Comparison of ENCODE assay signal across 8 cellular contexts in the genomic region with DNA sequence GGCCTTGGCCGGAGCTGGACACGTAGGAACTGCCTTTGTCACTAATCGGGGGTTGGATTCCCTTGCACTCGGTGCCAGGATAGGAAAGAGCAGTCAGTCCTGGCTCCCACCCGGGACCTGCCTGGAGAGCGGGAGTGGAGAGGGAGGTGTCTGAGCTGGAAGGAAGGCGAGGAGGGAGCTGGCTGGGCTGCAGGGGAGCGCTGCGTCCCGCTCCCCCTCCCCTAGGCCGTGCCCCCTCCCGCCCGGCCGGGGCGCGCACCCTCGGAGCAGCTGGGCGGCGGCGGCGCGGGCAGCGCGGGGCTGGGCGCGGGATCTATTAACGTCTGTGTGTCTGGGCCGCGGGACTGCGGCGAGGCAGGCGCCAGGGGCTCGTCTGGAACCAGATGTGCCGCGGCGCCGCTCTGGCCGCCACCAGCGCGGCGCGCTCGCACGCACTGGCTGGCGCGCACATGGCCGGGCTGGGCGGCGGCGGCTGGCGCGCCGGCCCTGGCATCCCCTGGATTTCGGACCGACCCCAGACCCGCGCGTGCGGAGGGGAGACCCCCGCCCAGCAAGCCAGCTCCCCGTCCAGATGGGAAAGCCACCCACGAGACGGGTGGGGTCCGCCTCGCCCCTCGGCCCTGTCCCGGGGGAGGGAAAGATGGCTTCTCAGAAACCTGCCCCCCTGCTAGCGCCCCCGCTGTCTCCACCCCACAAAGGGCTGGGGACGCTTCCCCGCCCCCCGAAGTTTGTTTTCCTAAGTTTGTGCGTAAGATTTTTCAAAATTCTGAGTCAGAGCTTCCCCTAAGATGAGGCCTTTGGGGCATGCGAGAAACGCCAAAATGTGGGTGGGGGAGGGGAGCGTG. TPM values are rescaled to one million over a fixed set of nuclear protein-coding genes. Genes with fewer than 3 reads are reported as not detected.
DNase-seq lines count a peak whose midpoint lies in the region; ATAC-seq, FAIRE-seq and TF ChIP-seq lines count a peak whose summit lies in the region.

No MANE protein-coding gene starts in this region.

- H3K4me3 ChIP-seq in A549 (peak overlapping the region; percentile 64), heart right ventricle (peak overlapping the region in 9 of 10 donors; percentile 26 to 51 (median 42)), skeletal muscle satellite cell (ENCODE audit: low read length) (peak overlapping the region; percentile 68)

- ATAC-seq in A549 (peak; percentile 76 to 85), heart right ventricle (peak in 7 of 8 donors; percentile 41 to 77 (median 64))

- intact Hi-C loops in heart right ventricle (cut with DNase I), result no loop called here

- peaks cover 14% of the 10 kb centered on the region for H3K4me1 ChIP-seq in A549
- H3K4me1 ChIP-seq in heart right ventricle, result peaks cover 0 to 15% (median 5%) of the 10 kb centered on the region in 9 donors
- peaks cover 41% of the 10 kb centered on the region for H3K4me1 ChIP-seq in skeletal muscle satellite cell (ENCODE audit: control insufficient read depth, insufficient read depth, low read length)

- H3K9me3 ChIP-seq in A549 (no peaks in the 10 kb centered on the region), heart right ventricle (peaks cover 0 to 6% (median 0%) of the 10 kb centered on the region in 11 donors), skeletal muscle satellite cell (replicated peaks; ENCODE audit: low read length) (no peaks in the 10 kb centered on the region)

- H3K27ac ChIP-seq in A549 (peak overlapping the region; percentile 97), heart right ventricle (peak overlapping the region in 8 of 10 donors; percentile 25 to 78 (median 68))

- no peak for TF ChIP-seq RAD21 in A549 (conservative IDR thresholded peaks at IDR 0.05 in 1 of 2, IDR thresholded peaks at IDR 0.05 in 1 of 2)

- no peak for TF ChIP-seq EP300 in A549 (IDR thresholded peaks at IDR 0.05)

- TF ChIP-seq CTCF in A549 (IDR thresholded peaks at IDR 0.05), result no peak
- no peak for TF ChIP-seq CTCF in heart right ventricle (IDR thresholded peaks at IDR 0.05)

- H3K36me3 ChIP-seq in heart right ventricle (no peaks in the 10 kb centered on the region), skeletal muscle satellite cell (ENCODE audit: insufficient read depth, low read length) (no peaks in the 10 kb centered on the region)

- CTCF ChIA-PET in A549 (lab: Yijun Ruan, JAX), result interaction anchor here (0.6 to 4.9 kb wide), 18 partner anchors 9 to 555 kb away, joined by 3 to 45 read pairs (median 4); partner anchors contain the start of gene ASB6

- FAIRE-seq in A549 (lab: Jason Lieb, UNC), result no peak

- peak; percentile 43 for TF ChIP-seq POLR2A in A549 (IDR thresholded peaks at IDR 0.05; ENCODE audit: low read length)

- POLR2A ChIA-PET in A549 (lab: Yijun Ruan, JAX), result interaction anchor here (0.6 to 1.4 kb wide), 5 partner anchors 13 to 87 kb away, joined by 3 to 4 read pairs (median 4); partner anchors contain the start of gene NTMT1

- DNase-seq in A549 (ENCODE audit: low read depth in 1 of 2, low spot score in 1 of 2) (peak; percentile 44 to 60), LoVo (ENCODE audit: low spot score) (peak; percentile 9), heart right ventricle (peak; percentile 35 to 48), HK-2 (ENCODE audit: unreplicated experiment) (no peak), NCI-H774 (lab: John Stamatoyannopoulos, UW) (no peak), NCI-H146 (lab: John Stamatoyannopoulos, UW) (no peak)
- DNase-seq in activated naive CD4-positive, alpha-beta T cell treated with Interleukin-2 at 50 U/mL for 16 hours, result peak; percentile 34

- under 1% methylated on average over 42 of the region's 76 CpGs for WGBS in A549 (ENCODE audit: missing lambda C conversion rate)
- WGBS in heart right ventricle, 2 donors, result 1% methylated on average over 65 to 76 of the region's 76 CpGs

- H3K4me2 ChIP-seq in A549 (peak overlapping the region; percentile 99), skeletal muscle satellite cell (ENCODE audit: low read length) (peak overlapping the region; percentile 95)

- H3K27me3 ChIP-seq in heart right ventricle (peaks cover 0 to 48% (median 22%) of the 10 kb centered on the region in 7 donors), skeletal muscle satellite cell (ENCODE audit: control insufficient read depth, insufficient read depth, low read length) (peaks cover 10% of the 10 kb centered on the region)

- H3K9ac ChIP-seq in skeletal muscle satellite cell (ENCODE audit: low read depth, low read length), result peak overlapping the region; percentile 85

TF ChIP-seq in A549, 52 proteins besides CTCF, POLR2A, EP300 and RAD21:
- TF ChIP-seq ATOH8 (CRISPR knock-in tag; IDR thresholded peaks at IDR 0.05; ENCODE audit: low read depth) (peak; percentile 59; the same call in 1 of the 2 replicates), HEYL (CRISPR knock-in tag; IDR thresholded peaks at IDR 0.05) (no peak), MYC (IDR thresholded peaks at IDR 0.05; ENCODE audit: borderline replicate concordance, low read length) (peak; percentile 85; the same call in 1 of the 2 replicates), BCL3 (IDR thresholded peaks at IDR 0.05) (no peak), JUN (IDR thresholded peaks at IDR 0.05) (peak; percentile 35 to 52; a peak in 2 of 5 replicates), HDAC2 (IDR thresholded peaks at IDR 0.05) (no peak), FOXS1 (CRISPR knock-in tag; IDR thresholded peaks at IDR 0.05) (no peak)
- TF ChIP-seq, protein P1, sequence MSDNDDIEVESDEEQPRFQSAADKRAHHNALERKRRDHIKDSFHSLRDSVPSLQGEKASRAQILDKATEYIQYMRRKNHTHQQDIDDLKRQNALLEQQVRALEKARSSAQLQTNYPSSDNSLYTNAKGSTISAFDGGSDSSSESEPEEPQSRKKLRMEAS (IDR thresholded peaks at IDR 0.05), result peak; percentile 85

RNA-seq across cellular contexts. Expression of gene PRRX2, which starts 31.9 kb away (rescaled TPM):
- 0.90 and 0.95 TPM in 2 replicates for polyA plus RNA-seq in A549 (2011; rRNA removed)
- polyA plus RNA-seq in A549 (2012; cell fraction: cytosol; rRNA removed), result 4.3 and 6.6 TPM in 2 replicates
- 3.9 and 5.1 TPM in 2 replicates for polyA plus RNA-seq in A549 (2012; cell fraction: nucleus; rRNA removed)
- polyA plus RNA-seq in A549 (2017; fragmentation: RNase III; extraction: RNeasy Plus Mini Kit Qiagen cat#74134 plus additional on column Dnase treatment), result 2.2 to 2.7 TPM (median 2.3 TPM) in 3 replicates
- 0.79 and 1.0 TPM in 2 replicates for polyA minus RNA-seq in A549 (2011; rRNA and poly(A)+ RNA removed)
- total RNA-seq in heart right ventricle, result 1 to 10 TPM in 2 of 10 donors, under 1 TPM in 8; 0.21 to 1.2 (median 0.45) TPM
- polyA plus RNA-seq in heart right ventricle, result 1 to 10 TPM in 1 of 2 donors, under 1 TPM in 1; 0.29 to 3.0 TPM
- 4.6 and 5.5 TPM in 2 replicates for total RNA-seq in skeletal muscle satellite cell (2012; rRNA removed)

RNA-seq across cellular contexts. Expression of gene ASB6, which starts 55.4 kb away (rescaled TPM):
- polyA plus RNA-seq in A549 (2011; rRNA removed) (9.2 and 9.4 TPM in 2 replicates), A549 (2017; fragmentation: RNase III; extraction: RNeasy Plus Mini Kit Qiagen cat#74134 plus additional on column Dnase treatment) (16.3 to 17.3 TPM (median 16.3 TPM) in 3 replicates), heart right ventricle (10 to 100 TPM in 1 of 2 donors, 1 to 10 TPM in 1; 9.2 to 11.2 TPM)
- polyA plus RNA-seq in A549 (2012; cell fraction: cytosol; rRNA removed), result 19.0 and 23.7 TPM in 2 replicates
- polyA plus RNA-seq in A549 (2012; cell fraction: nucleus; rRNA removed), result 31.4 and 37.7 TPM in 2 replicates
- polyA minus RNA-seq in A549 (2011; rRNA and poly(A)+ RNA removed), result 7.4 and 8.4 TPM in 2 replicates
- total RNA-seq in heart right ventricle, result 10 to 100 TPM in 2 of 10 donors, 1 to 10 TPM in 8; 6.2 to 11.8 (median 9.0) TPM
- 17.7 and 19.0 TPM in 2 replicates for total RNA-seq in skeletal muscle satellite cell (2012; rRNA removed)

RNA-seq across cellular contexts. Expression of gene PTGES, which starts 55.5 kb away (rescaled TPM):
- polyA plus RNA-seq in A549 (2011; rRNA removed) (19.1 and 22.1 TPM in 2 replicates), A549 (2017; fragmentation: RNase III; extraction: RNeasy Plus Mini Kit Qiagen cat#74134 plus additional on column Dnase treatment) (48.1 to 58.8 TPM (median 53.7 TPM) in 3 replicates), heart right ventricle (1 to 10 TPM; 2.6 to 5.7 TPM)
- polyA plus RNA-seq in A549 (2012; cell fraction: cytosol; rRNA removed), result 30.0 and 40.9 TPM in 2 replicates
- polyA plus RNA-seq in A549 (2012; cell fraction: nucleus; rRNA removed), result 14.0 and 16.6 TPM in 2 replicates
- 19.5 and 23.8 TPM in 2 replicates for polyA minus RNA-seq in A549 (2011; rRNA and poly(A)+ RNA removed)
- 1 to 10 TPM in 5 of 10 donors, under 1 TPM in 5; 0.15 to 3.6 (median 1.1) TPM for total RNA-seq in heart right ventricle
- total RNA-seq in skeletal muscle satellite cell (2012; rRNA removed), result 24.1 and 52.0 TPM in 2 replicates

Comparison
In these comparisons a context has a peak if more than half of its experiments do, and no peak if none do; other contexts are left out.
1. DNase-seq: peak in A549 (2 of 2), LoVo (single experiment), activated naive CD4-positive, alpha-beta T cell treated with Interleukin-2 at 50 U/mL for 16 hours (single experiment) and heart right ventricle (2 of 2); none in HK-2 (single experiment), NCI-H774 (single experiment) and NCI-H146 (single experiment).
2. Peak in every context shown above with its lines, with median percentiles within 50 percentile points of each other: H3K4me3 ChIP-seq.